In the genomic region with DNA sequence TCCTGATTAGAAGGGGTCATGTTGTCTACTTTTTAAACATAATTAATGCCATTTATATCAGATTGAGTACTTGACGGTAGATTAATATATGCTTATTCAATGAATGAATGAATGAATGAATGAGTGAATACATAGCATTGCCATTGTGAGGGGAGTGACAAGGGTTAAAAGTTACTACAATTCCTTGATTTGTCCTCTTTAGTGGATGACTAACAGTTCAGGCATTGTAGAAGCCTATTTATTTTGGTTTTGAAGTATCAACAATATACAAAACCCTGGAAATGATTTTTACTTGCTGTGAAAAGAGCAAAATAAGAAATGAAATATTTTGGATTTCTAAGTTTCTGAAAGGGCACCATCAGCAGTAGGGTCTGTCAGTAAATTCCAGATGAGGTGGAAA, we compare ENCODE assay signal across 19 cellular contexts.
"Had no signal": no experiment of that assay in that cellular context is flagged by ENCODE, and none has a peak within 500 bp of the region (broad histone marks: within the 10 kb centered on the region; RNA-seq: fewer than 3 reads in every experiment).

No MANE protein-coding gene starts in this region.

- H3K27me3 Mint-ChIP-seq: dendritic cell treated with granulocyte-macrophage colony-stimulating factor and Interleukin-4, amounts not matched to agents 40 ng/mL and 50 ng/mL, for 4 days had no signal

- H3K4me3 Mint-ChIP-seq: activated CD4-positive, alpha-beta T cell treated with anti-CD3 and anti-CD28 coated beads, Interleukin-2, amount 10 ng/mL, durations not matched to agents 24 days and 14 days; activated CD8-positive, alpha-beta T cell treated with anti-CD3 and anti-CD28 coated beads, Interleukin-2, amount 10 ng/mL, durations not matched to agents 7 days and 5 days; dendritic cell treated with granulocyte-macrophage colony-stimulating factor and Interleukin-4, amounts not matched to agents 40 ng/mL and 50 ng/mL, for 4 days; natural killer cell had no signal

- H3K4me1 ChIP-seq: tibial nerve, uterus had no signal

- H3K27ac Mint-ChIP-seq: activated CD4-positive, alpha-beta T cell treated with anti-CD3 and anti-CD28 coated beads, Interleukin-2, amount 10 ng/mL, durations not matched to agents 24 days and 14 days; activated CD8-positive, alpha-beta T cell treated with anti-CD3 and anti-CD28 coated beads, Interleukin-2, amount 10 ng/mL, durations not matched to agents 7 days and 5 days; activated naive CD4-positive, alpha-beta T cell treated with anti-CD3 and anti-CD28 coated beads, Interleukin-2, amount 50 U/mL, for 72 hours; dendritic cell treated with granulocyte-macrophage colony-stimulating factor and Interleukin-4, amounts not matched to agents 40 ng/mL and 50 ng/mL, for 4 days; natural killer cell had no signal

- ATAC-seq: activated CD8-positive, alpha-beta T cell treated with anti-CD3 and anti-CD28 coated beads, Interleukin-2, amount 10 ng/mL, durations not matched to agents 7 days and 5 days; activated naive CD4-positive, alpha-beta T cell treated with anti-CD3 and anti-CD28 coated beads, Interleukin-2, amount 50 U/mL, for 72 hours; left lobe of liver; natural killer cell had no signal

- H3K4me3 ChIP-seq: tibial nerve, uterus had no signal

- H3K9me3 ChIP-seq: neutrophil had no signal

- H3K36me3 ChIP-seq: neutrophil, tibial nerve, uterus had no signal

- H3K27ac ChIP-seq: neutrophil, tibial nerve had no signal

- H3K27me3 ChIP-seq: neutrophil, tibial nerve, uterus had no signal

- H3K36me3 Mint-ChIP-seq: natural killer cell had no signal

- H3K4me1 Mint-ChIP-seq: activated CD4-positive, alpha-beta T cell treated with anti-CD3 and anti-CD28 coated beads, Interleukin-2, amount 10 ng/mL, durations not matched to agents 24 days and 14 days; natural killer cell had no signal

- DNase-seq: activated CD4-positive, alpha-beta T cell treated with anti-CD3 and anti-CD28 coated beads, Interleukin-2, amount 10 ng/mL, durations not matched to agents 24 days and 14 days; activated CD4-positive, CD25-positive, alpha-beta regulatory T cell; activated CD8-positive, alpha-beta memory T cell treated with anti-CD3 and anti-CD28 coated beads, Interleukin-2, amount 50 U/mL, for 4 hours; activated CD8-positive, alpha-beta T cell treated with anti-CD3 and anti-CD28 coated beads, Interleukin-2, amount 10 ng/mL, durations not matched to agents 7 days and 5 days; activated effector memory CD4-positive, alpha-beta T cell treated with anti-CD3 and anti-CD28 coated beads, Interleukin-2, amount 50 U/mL, for 16 hours; activated T-cell treated with anti-CD3 and anti-CD28 coated beads, Interleukin-2, amount 50 U/mL, for 48 hours; effector memory CD4-positive, alpha-beta T cell; natural killer cell; retina; stimulated activated CD4-positive, alpha-beta T cell treated with anti-CD3 and anti-CD28 coated beads, Interleukin-15, amount 100 ng/mL, for 24 hours; stimulated activated CD4-positive, alpha-beta T cell treated with anti-CD3 and anti-CD28 coated beads, Interleukin-4, amount 100 ng/mL, for 1 hour; stimulated activated naive CD4-positive, alpha-beta T cell; substantia nigra; uterus had no signal
